Comparison of ENCODE assay signal across 1 cellular context in the genomic region with DNA sequence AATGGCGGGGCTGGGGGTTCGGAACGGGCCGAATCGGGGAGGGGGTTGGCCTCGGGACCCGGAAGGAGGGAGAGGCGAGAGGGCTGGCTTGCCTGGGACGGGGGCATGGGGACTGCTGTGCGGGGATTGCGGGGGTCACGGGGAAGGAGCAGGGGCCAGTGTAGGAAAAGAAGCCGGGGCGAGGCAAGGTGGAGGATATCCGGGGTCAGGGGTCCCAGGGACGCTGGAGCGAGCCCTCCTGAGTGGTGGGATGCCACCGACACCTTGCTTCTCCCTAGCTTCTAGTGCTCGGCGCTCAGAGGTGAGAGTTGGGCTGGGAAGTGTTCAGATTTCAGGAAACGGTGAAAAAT.
TF ChIP-seq lines count a peak whose summit lies in the region.

No MANE protein-coding gene starts in this region.

TF ChIP-seq in GM12878, 131 proteins besides CTCF, POLR2A, EP300 and RAD21:
- TF ChIP-seq STAT1 (conservative IDR thresholded peaks at IDR 0.05): no peak
- no peak for TF ChIP-seq NKRF (conservative IDR thresholded peaks at IDR 0.05)
- TF ChIP-seq MTA3 (IDR thresholded peaks at IDR 0.05; ENCODE audit: borderline replicate concordance, low read length): no peak
- TF ChIP-seq, protein P1, sequence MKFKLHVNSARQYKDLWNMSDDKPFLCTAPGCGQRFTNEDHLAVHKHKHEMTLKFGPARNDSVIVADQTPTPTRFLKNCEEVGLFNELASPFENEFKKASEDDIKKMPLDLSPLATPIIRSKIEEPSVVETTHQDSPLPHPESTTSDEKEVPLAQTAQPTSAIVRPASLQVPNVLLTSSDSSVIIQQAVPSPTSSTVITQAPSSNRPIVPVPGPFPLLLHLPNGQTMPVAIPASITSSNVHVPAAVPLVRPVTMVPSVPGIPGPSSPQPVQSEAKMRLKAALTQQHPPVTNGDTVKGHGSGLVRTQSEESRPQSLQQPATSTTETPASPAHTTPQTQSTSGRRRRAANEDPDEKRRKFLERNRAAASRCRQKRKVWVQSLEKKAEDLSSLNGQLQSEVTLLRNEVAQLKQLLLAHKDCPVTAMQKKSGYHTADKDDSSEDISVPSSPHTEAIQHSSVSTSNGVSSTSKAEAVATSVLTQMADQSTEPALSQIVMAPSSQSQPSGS (IDR thresholded peaks at IDR 0.05; ENCODE audit: low read length): no peak
- TF ChIP-seq YY1 (IDR thresholded peaks at IDR 0.05; ENCODE audit: low read depth, low read length): no peak
- TF ChIP-seq RBBP5 (conservative IDR thresholded peaks at IDR 0.05): no peak
- TF ChIP-seq, protein P2, sequence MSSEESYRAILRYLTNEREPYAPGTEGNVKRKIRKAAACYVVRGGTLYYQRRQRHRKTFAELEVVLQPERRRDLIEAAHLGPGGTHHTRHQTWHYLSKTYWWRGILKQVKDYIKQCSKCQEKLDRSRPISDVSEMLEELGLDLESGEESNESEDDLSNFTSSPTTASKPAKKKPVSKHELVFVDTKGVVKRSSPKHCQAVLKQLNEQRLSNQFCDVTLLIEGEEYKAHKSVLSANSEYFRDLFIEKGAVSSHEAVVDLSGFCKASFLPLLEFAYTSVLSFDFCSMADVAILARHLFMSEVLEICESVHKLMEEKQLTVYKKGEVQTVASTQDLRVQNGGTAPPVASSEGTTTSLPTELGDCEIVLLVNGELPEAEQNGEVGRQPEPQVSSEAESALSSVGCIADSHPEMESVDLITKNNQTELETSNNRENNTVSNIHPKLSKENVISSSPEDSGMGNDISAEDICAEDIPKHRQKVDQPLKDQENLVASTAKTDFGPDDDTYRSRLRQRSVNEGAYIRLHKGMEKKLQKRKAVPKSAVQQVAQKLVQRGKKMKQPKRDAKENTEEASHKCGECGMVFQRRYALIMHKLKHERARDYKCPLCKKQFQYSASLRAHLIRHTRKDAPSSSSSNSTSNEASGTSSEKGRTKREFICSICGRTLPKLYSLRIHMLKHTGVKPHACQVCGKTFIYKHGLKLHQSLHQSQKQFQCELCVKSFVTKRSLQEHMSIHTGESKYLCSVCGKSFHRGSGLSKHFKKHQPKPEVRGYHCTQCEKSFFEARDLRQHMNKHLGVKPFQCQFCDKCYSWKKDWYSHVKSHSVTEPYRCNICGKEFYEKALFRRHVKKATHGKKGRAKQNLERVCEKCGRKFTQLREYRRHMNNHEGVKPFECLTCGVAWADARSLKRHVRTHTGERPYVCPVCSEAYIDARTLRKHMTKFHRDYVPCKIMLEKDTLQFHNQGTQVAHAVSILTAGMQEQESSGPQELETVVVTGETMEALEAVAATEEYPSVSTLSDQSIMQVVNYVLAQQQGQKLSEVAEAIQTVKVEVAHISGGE (CRISPR knock-in tag; IDR thresholded peaks at IDR 0.05): no peak
- no peak for TF ChIP-seq ATF3 (IDR thresholded peaks at IDR 0.05; ENCODE audit: borderline replicate concordance, extremely low read depth, low read depth, low read length)
- no peak for TF ChIP-seq EGR1 (IDR thresholded peaks at IDR 0.05; ENCODE audit: borderline replicate concordance in 1 of 2, low read depth in 2 of 2, low read length in 2 of 2)
